In genomic region chr9:114742947-114743346, GRCh38 we compare ENCODE assay signal across 20 cellular contexts.
"Had no signal": no experiment of that assay in that cellular context is flagged by ENCODE, and none has a peak within 500 bp of the region (broad histone marks: within the 10 kb centered on the region; RNA-seq: fewer than 3 reads in every experiment).

No MANE protein-coding gene starts in this region.

- H3K79me2 ChIP-seq: parathyroid adenoma had no signal

- H3K9me3 ChIP-seq: heart right ventricle, thoracic aorta, upper lobe of right lung had no signal

- H3K4me3 ChIP-seq: coronary artery, heart right ventricle, thoracic aorta, upper lobe of right lung had no signal

- H3K9ac ChIP-seq: parathyroid adenoma had no signal

- H3K36me3 ChIP-seq: brain microvascular endothelial cell, heart right ventricle, thoracic aorta, upper lobe of right lung had no signal

- H3K4me1 ChIP-seq: parathyroid adenoma, upper lobe of right lung had no signal

- ATAC-seq: activated naive CD8-positive, alpha-beta T cell treated with anti-CD3 and anti-CD28 coated beads, Interleukin-2, amount 50 U/mL, for 24 hours; activated T-cell treated with anti-CD3 and anti-CD28 coated beads, Interleukin-2, amount 50 U/mL, for 4 hours; heart right ventricle; naive thymus-derived CD8-positive, alpha-beta T cell; sciatic nerve; stimulated activated effector memory CD8-positive, alpha-beta T cell treated with anti-CD3 and anti-CD28 coated beads, Interleukin-12 subunit alpha, Interleukin-12 subunit beta, amount 100 ng/mL, for 72 hours; upper lobe of right lung had no signal

- H3K27me3 ChIP-seq: brain microvascular endothelial cell, upper lobe of right lung had no signal

- H3K27ac ChIP-seq: brain microvascular endothelial cell, coronary artery, heart right ventricle, parathyroid adenoma, thoracic aorta, upper lobe of right lung had no signal

- H2AFZ ChIP-seq: parathyroid adenoma had no signal

- DNase-seq: activated CD4-positive, alpha-beta T cell treated with anti-CD3 and anti-CD28 coated beads, Interleukin-2, amount 50 U/mL, for 1 hour; activated CD4-positive, CD25-positive, alpha-beta regulatory T cell treated with anti-CD3 and anti-CD28 coated beads, Interleukin-2, amount 50 U/mL, for 72 hours; activated CD8-positive, alpha-beta memory T cell treated with anti-CD3 and anti-CD28 coated beads, Interleukin-2, amount 50 U/mL, for 4 hours; activated effector memory CD4-positive, alpha-beta T cell treated with Interleukin-2 at 50 U/mL for 16 hours; activated naive CD4-positive, alpha-beta T cell treated with anti-CD3 and anti-CD28 coated beads, Interleukin-2, amount 10 ng/mL, durations not matched to agents 7 days and 5 days; activated naive CD8-positive, alpha-beta T cell treated with anti-CD3 and anti-CD28 coated beads, Interleukin-2, amount 50 U/mL, for 24 hours; activated T-cell treated with anti-CD3 and anti-CD28 coated beads, Interleukin-2, amount 50 U/mL, for 4 hours; aorta; brain microvascular endothelial cell; heart right ventricle; kidney glomerular epithelial cell; mesendoderm; naive thymus-derived CD8-positive, alpha-beta T cell; stimulated activated CD4-positive, alpha-beta T cell treated with anti-CD3 and anti-CD28 coated beads, Interleukin-4, amount 100 ng/mL, for 24 hours; upper lobe of right lung had no signal
